ENCODE assay signal across 16 cellular contexts in genomic region chr1:15393475-15394260, GRCh38. TPM values are rescaled to one million over a fixed set of nuclear protein-coding genes. Genes with fewer than 3 reads are reported as not detected.
DNase-seq lines count a peak whose midpoint lies in the region; ATAC-seq, FAIRE-seq and TF ChIP-seq lines count a peak whose summit lies in the region.
"Had no signal": no experiment of that assay in that cellular context is flagged by ENCODE, and none has a peak within 500 bp of the region (broad histone marks: within the 10 kb centered on the region; RNA-seq: fewer than 3 reads in every experiment).

No MANE protein-coding gene starts in this region.

- H2AFZ ChIP-seq in HepG2 (ENCODE audit: low read length), result peak overlapping the region; percentile 27
- H2AFZ ChIP-seq in K562 (ENCODE audit: low read depth, low read length), result no peak overlapping the region
- H2AFZ ChIP-seq in mesenchymal stem cell (ENCODE audit: low read depth, low read length), result no peak overlapping the region

- ATAC-seq in HepG2 (peak; percentile 45; the same call in 1 of the 3 replicates), right lobe of liver (no peak), K562 (no peak), HG02759 (IDR thresholded peaks at IDR 0.05; ENCODE audit: unreplicated experiment) (no peak), left lung (no peak)

- H2BK15ac ChIP-seq in mesenchymal stem cell (ENCODE audit: low read depth, poor library complexity, severe bottlenecking), result no peak overlapping the region

- H2BK12ac ChIP-seq in mesenchymal stem cell (ENCODE audit: low read length in 2 of 2), result no peak overlapping the region

- H3K27me3 ChIP-seq in HepG2 (ENCODE audit: control insufficient read depth in 1 of 2, insufficient read depth in 2 of 2, low read length in 2 of 2), result peaks cover 1 to 11% of the 10 kb centered on the region in 2 experiments; a peak in 3 of 5 replicates
- no peaks in the 10 kb centered on the region for H3K27me3 ChIP-seq in right lobe of liver
- H3K27me3 ChIP-seq in K562 (ENCODE audit: control insufficient read depth in 2 of 2, insufficient read depth in 2 of 2, low read length in 2 of 2), result peaks cover 28 to 59% of the 10 kb centered on the region in 2 experiments
- H3K27me3 ChIP-seq in mesenchymal stem cell (ENCODE audit: control insufficient read depth in 1 of 2, insufficient read depth in 1 of 2, low read length in 2 of 2), result peaks cover 9 to 13% of the 10 kb centered on the region in 2 experiments
- peaks cover 0 to 6% of the 10 kb centered on the region in 2 donors for H3K27me3 ChIP-seq in left lung
- H3K27me3 ChIP-seq: BLaER1 treated with 17β-estradiol and CSF1 and Interleukin-3, amounts not matched to agents 10 nM and 100 nM had no signal

- no peak overlapping the region for H2AK5ac ChIP-seq in mesenchymal stem cell (ENCODE audit: low read length, severe bottlenecking)

- TF ChIP-seq RAD21 in HepG2 (CRISPR knock-in tag; IDR thresholded peaks at IDR 0.05), result no peak
- no peak for TF ChIP-seq RAD21 in K562 (CRISPR knock-in tag; conservative IDR thresholded peaks at IDR 0.05 in 1 of 2, IDR thresholded peaks at IDR 0.05 in 1 of 2)

- no peak overlapping the region for H3K23ac ChIP-seq in mesenchymal stem cell (ENCODE audit: low read length in 2 of 2)

- H2BK120ac ChIP-seq in mesenchymal stem cell (ENCODE audit: low read depth, low read length), result no peak overlapping the region

- H2BK5ac ChIP-seq in mesenchymal stem cell (ENCODE audit: low read depth, low read length, poor library complexity, severe bottlenecking), result no peak overlapping the region

- H3K9ac ChIP-seq in HepG2 (ENCODE audit: insufficient read depth, low read depth, low read length) (no peak overlapping the region), K562 (ENCODE audit: insufficient read depth in 1 of 2, low read depth in 2 of 2, low read length in 2 of 2) (no peak overlapping the region), mesenchymal stem cell (ENCODE audit: low read length) (no peak overlapping the region)
- H3K9ac ChIP-seq: BLaER1 treated with 17β-estradiol and CSF1 and Interleukin-3, amounts not matched to agents 10 nM and 100 nM had no signal

- H3K18ac ChIP-seq in mesenchymal stem cell (ENCODE audit: low read depth in 1 of 2, low read length in 2 of 2), result no peak overlapping the region

- 2% methylated on average over 8 of the region's 9 CpGs for WGBS in HepG2 (ENCODE audit: low lambda C conversion rate)
- WGBS in right lobe of liver (ENCODE audit: insufficient coverage, low coverage, low lambda C conversion rate, missing lambda C conversion rate), result 59% methylated on average over 6 of the region's 9 CpGs
- WGBS in K562 (ENCODE audit: insufficient coverage, low coverage, missing lambda C conversion rate), result 3% methylated on average over 9 of the region's 9 CpGs
- WGBS in mesenchymal stem cell, result 43% methylated on average over 9 of the region's 9 CpGs

- H3K4me2 ChIP-seq in HepG2 (ENCODE audit: low read depth, low read length) (peak overlapping the region; percentile 46; the same call in 1 of the 2 replicates), K562 (ENCODE audit: insufficient read depth, low read length) (no peak overlapping the region), mesenchymal stem cell (ENCODE audit: low read length, poor library complexity, severe bottlenecking) (peak overlapping the region; percentile 14)
- H3K4me2 ChIP-seq: BLaER1 treated with 17β-estradiol and CSF1 and Interleukin-3, amounts not matched to agents 10 nM and 100 nM had no signal

- no peak overlapping the region for H3K27ac ChIP-seq in HepG2 (ENCODE audit: extremely low read length, insufficient read depth, low read length)
- H3K27ac ChIP-seq in right lobe of liver, result no peak overlapping the region
- no peak overlapping the region for H3K27ac ChIP-seq in K562 (ENCODE audit: extremely low read depth, low read depth, low read length)
- no peak overlapping the region for H3K27ac ChIP-seq in mesenchymal stem cell (ENCODE audit: low read length, poor library complexity, severe bottlenecking)
- H3K27ac ChIP-seq in left lung, result no peak overlapping the region
- H3K27ac ChIP-seq: 22Rv1; BLaER1 treated with 17β-estradiol and CSF1 and Interleukin-3, amounts not matched to agents 10 nM and 100 nM had no signal

- TF ChIP-seq EP300 in HepG2 (IDR thresholded peaks at IDR 0.05; ENCODE audit: low read depth in 2 of 2, low read length in 2 of 2) (no peak), HepG2 (CRISPR knock-in tag; IDR thresholded peaks at IDR 0.05; ENCODE audit: borderline replicate concordance) (no peak), K562 (IDR thresholded peaks at IDR 0.05; ENCODE audit: low read length) (no peak)

- H3K36me3 ChIP-seq in HepG2 (replicated peaks in 1 of 2; ENCODE audit: control insufficient read depth in 1 of 2, insufficient read depth in 2 of 2, low read length in 2 of 2) (no peaks in the 10 kb centered on the region), right lobe of liver (no peaks in the 10 kb centered on the region), K562 (ENCODE audit: control insufficient read depth, insufficient read depth, low read length) (no peaks in the 10 kb centered on the region), mesenchymal stem cell (ENCODE audit: control insufficient read depth in 1 of 2, insufficient read depth in 2 of 2, low read depth in 1 of 2, low read length in 2 of 2) (no peaks in the 10 kb centered on the region), left lung (no peaks in the 10 kb centered on the region)
- H3K36me3 ChIP-seq: BLaER1 treated with 17β-estradiol and CSF1 and Interleukin-3, amounts not matched to agents 10 nM and 100 nM; HAP-1 had no signal

- TF ChIP-seq CTCF in HepG2 (CRISPR knock-in tag; IDR thresholded peaks at IDR 0.05) (no peak), right lobe of liver (IDR thresholded peaks at IDR 0.05) (no peak), K562 (IDR thresholded peaks at IDR 0.05 in 2 of 3, conservative IDR thresholded peaks at IDR 0.05 in 1 of 3; ENCODE audit: insufficient read depth in 2 of 3, low read depth in 1 of 3, low read length in 3 of 3) (no peak), left lung (IDR thresholded peaks at IDR 0.05) (no peak)

- no peak overlapping the region for H3K4ac ChIP-seq in mesenchymal stem cell (ENCODE audit: low read depth in 1 of 2, low read length in 2 of 2)

- H3K4me3 ChIP-seq in HepG2 (replicated peaks in 1 of 3; ENCODE audit: insufficient read depth in 1 of 3, low read depth in 2 of 3, low read length in 3 of 3) (peak overlapping the region in 1 of 3 experiments; percentile 24; a peak in 1 of 6 replicates), right lobe of liver (no peak overlapping the region), K562 (no peak overlapping the region), mesenchymal stem cell (ENCODE audit: insufficient read depth in 1 of 2, low read depth in 1 of 2, low read length in 2 of 2) (no peak overlapping the region), left lung (no peak overlapping the region)
- H3K4me3 ChIP-seq: BLaER1 treated with 17β-estradiol and CSF1 and Interleukin-3, amounts not matched to agents 10 nM and 100 nM; HAP-1 had no signal

- intact Hi-C loops in HepG2 (cut with micrococcal nuclease; ENCODE audit: unreplicated experiment), result no loop called here
- intact Hi-C loops in right lobe of liver (cut with DNase I), result no loop called here
- intact Hi-C loops in K562 (cut with micrococcal nuclease), result no loop called here
- intact Hi-C loops in cardiac septum (cut with DNase I), result no loop called here
- intact Hi-C loops in left lung (cut with DNase I), result no loop called here

- H3K79me2 ChIP-seq in HepG2 (ENCODE audit: insufficient read depth, low read length), result no peaks in the 10 kb centered on the region
- no peaks in the 10 kb centered on the region for H3K79me2 ChIP-seq in K562 (ENCODE audit: control insufficient read depth, insufficient read depth, low read length)

- BruUV-seq in HepG2 (replicated peaks; lab: Mats Ljungman, UMichigan), result no TSS peak
- no TSS peak for BruUV-seq in K562 (replicated peaks; lab: Mats Ljungman, UMichigan)

- FAIRE-seq in HepG2 (lab: Jason Lieb, UNC) (no peak), K562 (lab: Jason Lieb, UNC) (no peak)
- FAIRE-seq: HTR-8/SVneo had no signal

- no peak overlapping the region for H4K91ac ChIP-seq in mesenchymal stem cell (ENCODE audit: low read length)

- H3K4me1 ChIP-seq in HepG2 (ENCODE audit: insufficient read depth, low read length) (peaks cover 19% of the 10 kb centered on the region), right lobe of liver (no peaks in the 10 kb centered on the region), K562 (replicated peaks in 1 of 2; ENCODE audit: control insufficient read depth in 2 of 2, insufficient read depth in 2 of 2, low read length in 2 of 2) (no peaks in the 10 kb centered on the region), mesenchymal stem cell (ENCODE audit: control insufficient read depth, insufficient read depth, low read depth, low read length) (no peaks in the 10 kb centered on the region), left lung (no peaks in the 10 kb centered on the region)
- H3K4me1 ChIP-seq: HAP-1 had no signal

- TF ChIP-seq POLR2A in HepG2 (IDR thresholded peaks at IDR 0.05; ENCODE audit: insufficient read depth in 1 of 2, low read depth in 2 of 2, low read length in 2 of 2) (no peak), right lobe of liver (IDR thresholded peaks at IDR 0.05) (no peak), K562 (conservative IDR thresholded peaks at IDR 0.05) (no peak)

- POLR2A ChIA-PET in HepG2 (lab: Yijun Ruan, JAX) (no interaction called here), K562 (lab: Yijun Ruan, JAX) (no interaction called here)

- no peaks in the 10 kb centered on the region for H3K79me1 ChIP-seq in mesenchymal stem cell (replicated peaks; ENCODE audit: low read length, poor library complexity, severe bottlenecking)

- CTCF ChIA-PET in HepG2 (lab: Yijun Ruan, JAX; ENCODE audit: low intra/inter-chr PET ratio, low total read pairs), result no interaction called here
- CTCF ChIA-PET in K562 (lab: Yijun Ruan, JAX; ENCODE audit: low intra/inter-chr PET ratio), result no interaction called here

- no peak for DNase-seq in HepG2 (ENCODE audit: low spot score)
- no peak for DNase-seq in right lobe of liver
- DNase-seq in K562 (ENCODE audit: extremely low read depth in 1 of 4, low spot score in 3 of 4), result no peak
- DNase-seq in mesenchymal stem cell, result no peak
- no peak for DNase-seq in A172 (ENCODE audit: low spot score)
- DNase-seq in cardiac septum (ENCODE audit: low spot score), result no peak
- DNase-seq in left lung, result no peak
- DNase-seq: ACHN; CD4-positive, CD25-positive, alpha-beta regulatory T cell; DMS53; GOT3 had no signal

- H4K20me1 ChIP-seq in HepG2 (ENCODE audit: insufficient read depth, low read length) (no peaks in the 10 kb centered on the region), K562 (replicated peaks; ENCODE audit: control insufficient read depth, insufficient read depth, low read length) (no peaks in the 10 kb centered on the region)
- H4K20me1 ChIP-seq: BLaER1 treated with 17β-estradiol and CSF1 and Interleukin-3, amounts not matched to agents 10 nM and 100 nM had no signal

- no peak overlapping the region for H4K8ac ChIP-seq in mesenchymal stem cell (ENCODE audit: low read length)

- H3K9me3 ChIP-seq in HepG2 (ENCODE audit: low read length) (no peaks in the 10 kb centered on the region), right lobe of liver (no peaks in the 10 kb centered on the region), K562 (replicated peaks; ENCODE audit: control insufficient read depth, insufficient read depth, low read depth, low read length) (no peaks in the 10 kb centered on the region), mesenchymal stem cell (ENCODE audit: control insufficient read depth, low read length) (no peaks in the 10 kb centered on the region), left lung (no peaks in the 10 kb centered on the region)
- H3K9me3 ChIP-seq: HAP-1 had no signal

- no peaks in the 10 kb centered on the region for H3K9me1 ChIP-seq in K562 (ENCODE audit: control insufficient read depth, insufficient read depth, low read length)

- in situ Hi-C loops in HepG2 (cut with HindIII; ENCODE audit: extremely low pct_ligation_motif_present, low pct_unique_long_range_greater_than_20kb), result no loop called here
- in situ Hi-C loops in K562 (cut with MboI), result no loop called here

- peak overlapping the region in 1 of 2 experiments; percentile 14 for H3K14ac ChIP-seq in mesenchymal stem cell (ENCODE audit: low read length in 2 of 2)

RNA-seq across cellular contexts. Expression of gene EFHD2, which starts 16.0 kb away (rescaled TPM):
- total RNA-seq in HepG2 (2016; rRNA removed; fragmentation: Illumina TruSeq; extraction: Trizol), result 9.9 and 12.7 TPM in 2 replicates
- total RNA-seq in HepG2 (2016; cell fraction: cytosol; rRNA removed; fragmentation: Illumina TruSeq; extraction: Trizol; ENCODE audit: low read depth), result 3.5 and 3.8 TPM in 2 replicates
- total RNA-seq in HepG2 (2016; cell fraction: insoluble cytoplasmic fraction; rRNA removed; fragmentation: Illumina TruSeq; extraction: Trizol), result 10.0 and 12.8 TPM in 2 replicates
- 10.3 and 10.6 TPM in 2 replicates for total RNA-seq in HepG2 (2016; cell fraction: membrane; rRNA removed; fragmentation: Illumina TruSeq; extraction: Trizol)
- 5.1 and 5.7 TPM in 2 replicates for total RNA-seq in HepG2 (2016; cell fraction: nucleus; rRNA removed; fragmentation: Illumina TruSeq; extraction: Trizol)
- 9.4 and 10.9 TPM in 2 replicates for polyA plus RNA-seq in HepG2 (2011; rRNA removed)
- 9.0 and 11.9 TPM in 2 replicates for polyA plus RNA-seq in HepG2 (2011; cell fraction: cytosol; rRNA removed)
- polyA plus RNA-seq in HepG2 (2011; cell fraction: nucleus; rRNA removed), result 16.4 and 20.1 TPM in 2 replicates
- polyA plus RNA-seq in HepG2 (2012), result 13.1 and 13.3 TPM in 2 replicates
- polyA plus RNA-seq in HepG2 (2016; cell fraction: cytosol; fragmentation: Illumina TruSeq; extraction: Trizol; ENCODE audit: low read depth), result 5.6 and 6.2 TPM in 2 replicates
- polyA plus RNA-seq in HepG2 (2016; cell fraction: insoluble cytoplasmic fraction; fragmentation: Illumina TruSeq; extraction: Trizol; ENCODE audit: low read depth), result 16.6 and 21.1 TPM in 2 replicates
- polyA plus RNA-seq in HepG2 (2016; cell fraction: membrane; fragmentation: Illumina TruSeq; extraction: Trizol; ENCODE audit: low read depth), result 11.7 and 12.3 TPM in 2 replicates
- polyA plus RNA-seq in HepG2 (2016; cell fraction: nucleus; fragmentation: Illumina TruSeq; extraction: Trizol; ENCODE audit: insufficient read depth, low read depth), result 13.8 and 16.7 TPM in 2 replicates
- polyA minus RNA-seq in HepG2 (2011; rRNA and poly(A)+ RNA removed; ENCODE audit: low replicate concordance), result 7.2 and 33.1 TPM in 2 replicates
- 5.6 and 6.2 TPM in 2 replicates for polyA minus RNA-seq in HepG2 (2011; cell fraction: cytosol; rRNA and poly(A)+ RNA removed)
- polyA minus RNA-seq in HepG2 (2011; cell fraction: nucleus; rRNA and poly(A)+ RNA removed), result 2.6 and 3.4 TPM in 2 replicates
- total RNA-seq in right lobe of liver, result 10 to 100 TPM in 5 of 6 experiments, 1 to 10 TPM in 1; 9.9 to 19.4 (median 15.6) TPM
- 5.8 and 18.8 TPM in 2 replicates for total RNA-seq in K562 (2011; cell fraction: chromatin; rRNA removed; ENCODE audit: low replicate concordance)
- 14.5 and 18.0 TPM in 2 replicates for total RNA-seq in K562 (2011; cell fraction: nucleolus; rRNA removed)
- total RNA-seq in K562 (2011; cell fraction: nucleoplasm; rRNA removed), result 10.8 and 14.2 TPM in 2 replicates
- total RNA-seq in K562 (2014; rRNA removed), result 53.6 and 62.9 TPM in 2 replicates
- total RNA-seq in K562 (2014; rRNA removed; fragmentation: Illumina TruSeq; extraction: Trizol), result 8.6 and 8.8 TPM in 2 replicates
- 25.2 and 27.9 TPM in 2 replicates for total RNA-seq in K562 (2015; rRNA removed; fragmentation: Illumina TruSeq; extraction: Trizol)
- total RNA-seq in K562 (2021), result 64.3 and 70.0 TPM in 2 replicates
- 19.7 and 22.8 TPM in 2 replicates for polyA plus RNA-seq in K562 (2011; rRNA removed)
- polyA plus RNA-seq in K562 (2011; cell fraction: cytosol; rRNA removed), result 25.0 and 52.4 TPM in 2 replicates
- 15.0 and 24.5 TPM in 2 replicates for polyA plus RNA-seq in K562 (2011; cell fraction: nucleus; rRNA removed)
- 38.1 and 44.7 TPM in 2 replicates for polyA plus RNA-seq in K562 (2012)
- 26.1 and 40.7 TPM in 2 replicates for polyA plus RNA-seq in K562 (2014; fragmentation: Illumina TruSeq; extraction: Trizol)
- 1 to 10 TPM; 1.7 to 1.8 TPM for polyA plus RNA-seq in K562 (2014; fragmentation: Nextera tagmentation; extraction: Ambion mirVana)
- 62.3 and 73.5 TPM in 2 replicates for polyA plus RNA-seq in K562 (2014; rRNA removed)
- polyA minus RNA-seq in K562 (2011; rRNA and poly(A)+ RNA removed), result 5.5 and 6.9 TPM in 2 replicates
- 16.4 and 20.5 TPM in 2 replicates for polyA minus RNA-seq in K562 (2011; cell fraction: cytosol; rRNA and poly(A)+ RNA removed)
- 4.4 and 5.1 TPM in 2 replicates for polyA minus RNA-seq in K562 (2011; cell fraction: nucleus; rRNA and poly(A)+ RNA removed)
- 46.3 TPM for polyA plus RNA-seq in mesenchymal stem cell (2013, experiment 1 of 2)
- 45.6 TPM for polyA plus RNA-seq in mesenchymal stem cell (2013, experiment 2 of 2)
- 55.7 and 58.5 TPM in 2 replicates for total RNA-seq in A172 (2014; rRNA removed; shearing (Covaris generic))
- 14.3 TPM for total RNA-seq in cardiac septum
- 100 to 1,000 TPM in 1 of 2 donors, 10 to 100 TPM in 1; 44.6 to 107 TPM for total RNA-seq in left lung

RNA-seq across cellular contexts. Expression of gene CTRC, which starts 44.6 kb away (rescaled TPM):
- not detected in 2 replicates for total RNA-seq in HepG2 (2016; rRNA removed; fragmentation: Illumina TruSeq; extraction: Trizol)
- total RNA-seq in HepG2 (2016; cell fraction: cytosol; rRNA removed; fragmentation: Illumina TruSeq; extraction: Trizol; ENCODE audit: low read depth), result not detected in 2 replicates
- total RNA-seq in HepG2 (2016; cell fraction: insoluble cytoplasmic fraction; rRNA removed; fragmentation: Illumina TruSeq; extraction: Trizol), result not detected in 2 replicates
- not detected in 2 replicates for total RNA-seq in HepG2 (2016; cell fraction: membrane; rRNA removed; fragmentation: Illumina TruSeq; extraction: Trizol)
- total RNA-seq in HepG2 (2016; cell fraction: nucleus; rRNA removed; fragmentation: Illumina TruSeq; extraction: Trizol), result not detected in 2 replicates
- not detected in 2 replicates for polyA plus RNA-seq in HepG2 (2011; rRNA removed)
- polyA plus RNA-seq in HepG2 (2011; cell fraction: cytosol; rRNA removed), result not detected in 2 replicates
- polyA plus RNA-seq in HepG2 (2011; cell fraction: nucleus; rRNA removed), result not detected in 2 replicates
- polyA plus RNA-seq in HepG2 (2012), result not detected in 2 replicates
- polyA plus RNA-seq in HepG2 (2016; cell fraction: cytosol; fragmentation: Illumina TruSeq; extraction: Trizol; ENCODE audit: low read depth), result not detected in 2 replicates
- not detected in 2 replicates for polyA plus RNA-seq in HepG2 (2016; cell fraction: insoluble cytoplasmic fraction; fragmentation: Illumina TruSeq; extraction: Trizol; ENCODE audit: low read depth)
- not detected in 2 replicates for polyA plus RNA-seq in HepG2 (2016; cell fraction: membrane; fragmentation: Illumina TruSeq; extraction: Trizol; ENCODE audit: low read depth)
- not detected in 2 replicates for polyA plus RNA-seq in HepG2 (2016; cell fraction: nucleus; fragmentation: Illumina TruSeq; extraction: Trizol; ENCODE audit: insufficient read depth, low read depth)
- polyA minus RNA-seq in HepG2 (2011; rRNA and poly(A)+ RNA removed; ENCODE audit: low replicate concordance), result not detected in 2 replicates
- not detected in 2 replicates for polyA minus RNA-seq in HepG2 (2011; cell fraction: cytosol; rRNA and poly(A)+ RNA removed)
- polyA minus RNA-seq in HepG2 (2011; cell fraction: nucleus; rRNA and poly(A)+ RNA removed), result not detected in 2 replicates
- total RNA-seq in right lobe of liver, result not detected
- not detected in 2 replicates for total RNA-seq in K562 (2011; cell fraction: chromatin; rRNA removed; ENCODE audit: low replicate concordance)
- not detected in 2 replicates for total RNA-seq in K562 (2011; cell fraction: nucleolus; rRNA removed)
- total RNA-seq in K562 (2011; cell fraction: nucleoplasm; rRNA removed), result not detected in 2 replicates
- total RNA-seq in K562 (2014; rRNA removed), result not detected in 2 replicates
- total RNA-seq in K562 (2014; rRNA removed; fragmentation: Illumina TruSeq; extraction: Trizol), result not detected in 2 replicates
- total RNA-seq in K562 (2015; rRNA removed; fragmentation: Illumina TruSeq; extraction: Trizol), result not detected in 2 replicates
- total RNA-seq in K562 (2021), result 0.84 and 1.2 TPM in 2 replicates
- polyA plus RNA-seq in K562 (2011; rRNA removed), result not detected in 2 replicates
- not detected in 2 replicates for polyA plus RNA-seq in K562 (2011; cell fraction: cytosol; rRNA removed)
- not detected in 2 replicates for polyA plus RNA-seq in K562 (2011; cell fraction: nucleus; rRNA removed)
- polyA plus RNA-seq in K562 (2012), result 0.03 and 0.12 TPM in 2 replicates
- not detected in 2 replicates for polyA plus RNA-seq in K562 (2014; fragmentation: Illumina TruSeq; extraction: Trizol)
- not detected for polyA plus RNA-seq in K562 (2014; fragmentation: Nextera tagmentation; extraction: Ambion mirVana)
- not detected in 2 replicates for polyA plus RNA-seq in K562 (2014; rRNA removed)
- polyA minus RNA-seq in K562 (2011; rRNA and poly(A)+ RNA removed), result not detected in 2 replicates
- polyA minus RNA-seq in K562 (2011; cell fraction: cytosol; rRNA and poly(A)+ RNA removed), result not detected in 2 replicates
- polyA minus RNA-seq in K562 (2011; cell fraction: nucleus; rRNA and poly(A)+ RNA removed), result not detected in 2 replicates
- 0.08 TPM for polyA plus RNA-seq in mesenchymal stem cell (2013, experiment 1 of 2)
- not detected for polyA plus RNA-seq in mesenchymal stem cell (2013, experiment 2 of 2)
- total RNA-seq in A172 (2014; rRNA removed; shearing (Covaris generic)), result not detected in 2 replicates
- not detected for total RNA-seq in cardiac septum
- under 1 TPM in 1 of 2 donors, not detected in 1; 0.81 TPM for total RNA-seq in left lung
- polyA plus RNA-seq: CD4-positive, CD25-positive, alpha-beta regulatory T cell had no signal

Comparison
In these comparisons a context has a peak if more than half of its experiments do, and no peak if none do; other contexts are left out.
1. Of the 241 proteins assayed by ChIP-seq in both HepG2 and K562: peak only in HepG2: none; only in K562: none; in both: ZNF121; in neither: 240.